ENCODE assay signal across 27 cellular contexts in the genomic region with DNA sequence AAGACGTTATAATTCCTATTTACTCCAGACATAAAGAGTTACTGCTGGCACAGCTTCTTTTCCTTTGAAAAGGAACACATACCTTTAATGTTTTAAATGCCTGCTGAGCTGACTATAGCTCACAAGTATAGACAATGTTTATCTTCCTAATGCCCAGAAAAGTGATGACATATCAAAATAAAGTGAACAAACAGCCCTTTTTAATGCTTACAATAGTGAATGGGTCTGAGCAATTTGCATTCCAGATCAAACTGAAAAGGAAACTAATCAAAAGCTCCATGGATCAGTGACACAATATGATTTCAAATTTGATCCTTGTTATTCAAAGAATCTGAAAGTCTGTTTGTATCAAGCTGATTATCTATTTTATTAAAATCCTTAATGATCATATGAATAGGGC.
A peak's percentile ranks its signal among the peaks of the same experiment; 100 is the strongest.
DNase-seq lines count a peak whose midpoint lies in the region; ATAC-seq, FAIRE-seq and TF ChIP-seq lines count a peak whose summit lies in the region.
"Had no signal": no experiment of that assay in that cellular context is flagged by ENCODE, and none has a peak within 500 bp of the region (broad histone marks: within the 10 kb centered on the region; RNA-seq: fewer than 3 reads in every experiment).

No MANE protein-coding gene starts in this region.

- 7% methylated on average over 1 of the region's 1 CpG for WGBS in A549 (ENCODE audit: missing lambda C conversion rate)

- no peaks in the 10 kb centered on the region for H3K4me1 Mint-ChIP-seq in activated CD4-positive, alpha-beta T cell treated with anti-CD3 and anti-CD28 coated beads for 36 hours

- H3K27me3 Mint-ChIP-seq in activated CD4-positive, alpha-beta T cell treated with anti-CD3 and anti-CD28 coated beads for 36 hours = no peaks in the 10 kb centered on the region
- H3K27me3 Mint-ChIP-seq: activated CD8-positive, alpha-beta T cell treated with anti-CD3 and anti-CD28 coated beads for 36 hours; effector memory CD8-positive, alpha-beta T cell had no signal

- intact Hi-C loops in vagina (cut with DNase I) = no loop called here
- intact Hi-C loops in activated CD4-positive, alpha-beta T cell treated with anti-CD3 and anti-CD28 coated beads for 36 hours (cut with DNase I, micrococcal nuclease) = no loop called here

- no peak for TF ChIP-seq CTCF in A549 (IDR thresholded peaks at IDR 0.05)
- TF ChIP-seq CTCF in bronchial epithelial cell (IDR thresholded peaks at IDR 0.05; ENCODE audit: insufficient read depth, low read length, severe bottlenecking) = no peak
- TF ChIP-seq CTCF in vagina (IDR thresholded peaks at IDR 0.05) = no peak

- no peak for TF ChIP-seq RAD21 in A549 (conservative IDR thresholded peaks at IDR 0.05 in 1 of 2, IDR thresholded peaks at IDR 0.05 in 1 of 2)

- no peaks in the 10 kb centered on the region for H3K36me3 ChIP-seq in bronchial epithelial cell (ENCODE audit: control insufficient read depth, insufficient read depth, low read length)
- H3K36me3 ChIP-seq in vagina = no peaks in the 10 kb centered on the region
- H3K36me3 ChIP-seq: BLaER1 treated with 17β-estradiol and CSF1 and Interleukin-3, amounts not matched to agents 10 nM and 100 nM; colonic mucosa; esophagus squamous epithelium; spleen; thoracic aorta had no signal

- no peaks in the 10 kb centered on the region for H3K36me3 Mint-ChIP-seq in activated CD4-positive, alpha-beta T cell treated with anti-CD3 and anti-CD28 coated beads for 36 hours (ENCODE audit: low read depth)

- no peak overlapping the region for H3K27ac Mint-ChIP-seq in activated CD4-positive, alpha-beta T cell treated with anti-CD3 and anti-CD28 coated beads for 36 hours
- H3K27ac Mint-ChIP-seq: activated CD8-positive, alpha-beta T cell treated with anti-CD3 and anti-CD28 coated beads for 36 hours; effector memory CD8-positive, alpha-beta T cell had no signal

- no peaks in the 10 kb centered on the region for H3K9me3 ChIP-seq in A549
- no peaks in the 10 kb centered on the region for H3K9me3 ChIP-seq in vagina
- H3K9me3 ChIP-seq: BLaER1 treated with 17β-estradiol and CSF1 and Interleukin-3, amounts not matched to agents 10 nM and 100 nM; Caco-2; colonic mucosa; esophagus squamous epithelium; thoracic aorta had no signal

- H3K4me1 ChIP-seq in A549 (no peaks in the 10 kb centered on the region), vagina (no peaks in the 10 kb centered on the region)
- H3K4me1 ChIP-seq: BLaER1 treated with 17β-estradiol and CSF1 and Interleukin-3, amounts not matched to agents 10 nM and 100 nM; Caco-2; colonic mucosa; esophagus squamous epithelium; spleen had no signal

- ATAC-seq in A549 = no peak
- ATAC-seq in activated CD4-positive, alpha-beta T cell treated with anti-CD3 and anti-CD28 coated beads for 36 hours = no peak
- ATAC-seq: activated CD8-positive, alpha-beta T cell treated with anti-CD3 and anti-CD28 coated beads for 36 hours; effector memory CD8-positive, alpha-beta T cell; Panc1 had no signal

- CTCF ChIA-PET in A549 (lab: Yijun Ruan, JAX) = no interaction called here
- CTCF ChIA-PET in activated CD4-positive, alpha-beta T cell treated with anti-CD3 and anti-CD28 coated beads for 36 hours (lab: Charles Lee) = no interaction called here

- DNase-seq in A549 (ENCODE audit: low read depth in 1 of 2, low spot score in 1 of 2) = no peak
- DNase-seq in NCI-H146 (lab: John Stamatoyannopoulos, UW) = peak; percentile 49
- peak; percentile 60 for DNase-seq in bronchial epithelial cell (ENCODE audit: low read depth)
- peak; percentile 20 for DNase-seq in iris pigment epithelial cell (ENCODE audit: low read depth)
- no peak for DNase-seq in GF-D8 (lab: John Stamatoyannopoulos, UW)
- DNase-seq in vagina (ENCODE audit: extremely low spot score in 2 of 2) = no peak
- no peak for DNase-seq in activated CD4-positive, alpha-beta T cell treated with anti-CD3 and anti-CD28 coated beads for 36 hours
- no peak for DNase-seq in NCI-H345 treated with DMSO at 0.1 percent for 48 hours (lab: John Stamatoyannopoulos, UW; ENCODE audit: unreplicated experiment)
- DNase-seq: activated CD8-positive, alpha-beta T cell treated with anti-CD3 and anti-CD28 coated beads for 36 hours; activated effector memory CD4-positive, alpha-beta T cell treated with Interleukin-2 at 50 U/mL for 16 hours; Caco-2; colonic mucosa; DND-41; effector memory CD8-positive, alpha-beta T cell; esophagus squamous epithelium; H7; NCI-H1092; NCI-H2029; spleen; stimulated activated CD4-positive, alpha-beta T cell treated with anti-CD3 and anti-CD28 coated beads, Interleukin-2, amount 100 ng/mL, for 48 hours; stimulated activated naive CD4-positive, alpha-beta T cell; T-helper 1 cell had no signal

- H3K9me3 Mint-ChIP-seq in activated CD4-positive, alpha-beta T cell treated with anti-CD3 and anti-CD28 coated beads for 36 hours (ENCODE audit: low read depth) = no peaks in the 10 kb centered on the region
- H3K9me3 Mint-ChIP-seq: activated CD8-positive, alpha-beta T cell treated with anti-CD3 and anti-CD28 coated beads for 36 hours had no signal

- H3K4me2 ChIP-seq in A549 = no peak overlapping the region
- H3K4me2 ChIP-seq: BLaER1 treated with 17β-estradiol and CSF1 and Interleukin-3, amounts not matched to agents 10 nM and 100 nM had no signal

- POLR2A ChIA-PET in A549 (lab: Yijun Ruan, JAX) = no interaction called here
- POLR2A ChIA-PET in activated CD4-positive, alpha-beta T cell treated with anti-CD3 and anti-CD28 coated beads for 36 hours (lab: Charles Lee) = no interaction called here

- no peak overlapping the region for H3K27ac ChIP-seq in A549
- no peak overlapping the region for H3K27ac ChIP-seq in vagina
- H3K27ac ChIP-seq: BLaER1 treated with 17β-estradiol and CSF1 and Interleukin-3, amounts not matched to agents 10 nM and 100 nM; colonic mucosa; esophagus squamous epithelium; spleen; thoracic aorta had no signal

- H3K27me3 ChIP-seq in bronchial epithelial cell (ENCODE audit: control insufficient read depth, insufficient read depth, low read length) (no peaks in the 10 kb centered on the region), vagina (no peaks in the 10 kb centered on the region)
- H3K27me3 ChIP-seq: BLaER1 treated with 17β-estradiol and CSF1 and Interleukin-3, amounts not matched to agents 10 nM and 100 nM; colonic mucosa; esophagus squamous epithelium; spleen had no signal

- TF ChIP-seq POLR2A in A549 (IDR thresholded peaks at IDR 0.05; ENCODE audit: low read length) = no peak
- no peak for TF ChIP-seq POLR2A in vagina (IDR thresholded peaks at IDR 0.05)

- no peak for TF ChIP-seq EP300 in A549 (IDR thresholded peaks at IDR 0.05)

- H3K4me3 Mint-ChIP-seq in activated CD4-positive, alpha-beta T cell treated with anti-CD3 and anti-CD28 coated beads for 36 hours = no peak overlapping the region
- H3K4me3 Mint-ChIP-seq: activated CD8-positive, alpha-beta T cell treated with anti-CD3 and anti-CD28 coated beads for 36 hours; effector memory CD8-positive, alpha-beta T cell had no signal

- no peak overlapping the region for H3K4me3 ChIP-seq in A549
- no peak overlapping the region for H3K4me3 ChIP-seq in bronchial epithelial cell (ENCODE audit: low read depth, low read length)
- H3K4me3 ChIP-seq in vagina = no peak overlapping the region
- H3K4me3 ChIP-seq: BLaER1 treated with 17β-estradiol and CSF1 and Interleukin-3, amounts not matched to agents 10 nM and 100 nM; colonic mucosa; esophagus squamous epithelium; lung; spleen; thoracic aorta had no signal

- FAIRE-seq in A549 (lab: Jason Lieb, UNC) (no peak), bronchial epithelial cell (lab: Jason Lieb, UNC) (no peak)
- FAIRE-seq: GM12892 had no signal

TF ChIP-seq in A549, 52 proteins besides CTCF, POLR2A, EP300 and RAD21:
- TF ChIP-seq SMC3 (IDR thresholded peaks at IDR 0.05) (no peak), MAFK (IDR thresholded peaks at IDR 0.05; ENCODE audit: partially characterized antibody) (peak; percentile 67)

Comparison
In these comparisons a context has a peak if more than half of its experiments do, and no peak if none do; other contexts are left out.
1. DNase-seq: peak in NCI-H146 (single experiment), bronchial epithelial cell (single experiment) and iris pigment epithelial cell (single experiment); none in A549 (0 of 2), GF-D8 (single experiment), vagina (0 of 2), activated CD4-positive, alpha-beta T cell treated with anti-CD3 and anti-CD28 coated beads for 36 hours (single experiment) and NCI-H345 treated with DMSO at 0.1 percent for 48 hours (single experiment).